Comparison of ENCODE assay signal across 1 cellular context in genomic region chr12:107685360-107686248, GRCh38.
TF ChIP-seq lines count a peak whose summit lies in the region.

PWP1 (plus strand) TSS chr12:107685799; CDS start chr12:107685900, 101 bp downstream.

TF ChIP-seq in HepG2, 621 proteins besides CTCF, POLR2A, EP300 and RAD21 (continued from another document and continues in another):
- TF ChIP-seq ZNF512B (CRISPR knock-in tag; IDR thresholded peaks at IDR 0.05; ENCODE audit: borderline replicate concordance): peak; percentile 93; the same call in 1 of the 2 replicates
- TF ChIP-seq ZNF563 (CRISPR knock-in tag; IDR thresholded peaks at IDR 0.05): peak; percentile 83; the same call in 1 of the 2 replicates
- peak; percentile 98 for TF ChIP-seq CREB1 (IDR thresholded peaks at IDR 0.05)
- TF ChIP-seq CREB1 (CRISPR knock-in tag; IDR thresholded peaks at IDR 0.05): peak; percentile 100
- TF ChIP-seq ZNF367 (CRISPR knock-in tag; IDR thresholded peaks at IDR 0.05; ENCODE audit: borderline replicate concordance): peak; percentile 55; the same call in 1 of the 2 replicates
- peak; percentile 79 for TF ChIP-seq ZNF607 (CRISPR knock-in tag; IDR thresholded peaks at IDR 0.05; ENCODE audit: borderline replicate concordance)
- peak; percentile 40; the same call in 1 of the 2 replicates for TF ChIP-seq ZNF121 (CRISPR knock-in tag; IDR thresholded peaks at IDR 0.05)
- TF ChIP-seq IRF2 (CRISPR knock-in tag; IDR thresholded peaks at IDR 0.05): peak; percentile 88
- TF ChIP-seq HMG20A (CRISPR knock-in tag; IDR thresholded peaks at IDR 0.05; ENCODE audit: borderline replicate concordance): no peak; the same call in 1 of the 2 replicates
- TF ChIP-seq NFE2L1 (CRISPR knock-in tag; IDR thresholded peaks at IDR 0.05; ENCODE audit: borderline replicate concordance): peak; percentile 32; the same call in 1 of the 2 replicates
- peak; percentile 94 for TF ChIP-seq TGIF2 (CRISPR knock-in tag; IDR thresholded peaks at IDR 0.05)
- peak; percentile 36; the same call in 1 of the 2 replicates for TF ChIP-seq NR3C1 (CRISPR knock-in tag; IDR thresholded peaks at IDR 0.05)
- 0 out of 2 replicates have a peak, but pooled peaks have one; percentile 40 for TF ChIP-seq PRDM10 (CRISPR knock-in tag; IDR thresholded peaks at IDR 0.05; ENCODE audit: low read depth)
- TF ChIP-seq ONECUT2 (CRISPR knock-in tag; IDR thresholded peaks at IDR 0.05): no peak
- peak; percentile 97 for TF ChIP-seq ZNF451 (CRISPR knock-in tag; IDR thresholded peaks at IDR 0.05)
- no peak for TF ChIP-seq ZNF562 (CRISPR knock-in tag; IDR thresholded peaks at IDR 0.05; ENCODE audit: borderline replicate concordance)
- 0 out of 2 replicates have a peak, but pooled peaks have one; percentile 67 for TF ChIP-seq SAFB2 (CRISPR knock-in tag; IDR thresholded peaks at IDR 0.05; ENCODE audit: borderline replicate concordance, low read depth)
- TF ChIP-seq FOXP4 (CRISPR knock-in tag; IDR thresholded peaks at IDR 0.05): no peak; the same call in 1 of the 2 replicates
- TF ChIP-seq ZBTB42 (CRISPR knock-in tag; IDR thresholded peaks at IDR 0.05): 0 out of 2 replicates have a peak, but pooled peaks have one; percentile 79
- TF ChIP-seq ATAD3A (CRISPR knock-in tag; IDR thresholded peaks at IDR 0.05): no peak; the same call in 1 of the 2 replicates
- no peak for TF ChIP-seq ZNF704 (CRISPR knock-in tag; IDR thresholded peaks at IDR 0.05; ENCODE audit: borderline replicate concordance)
- peak; percentile 44; the same call in 1 of the 2 replicates for TF ChIP-seq ZNF33B (CRISPR knock-in tag; IDR thresholded peaks at IDR 0.05)
- peak; percentile 49; the same call in 1 of the 2 replicates for TF ChIP-seq MIER3 (CRISPR knock-in tag; IDR thresholded peaks at IDR 0.05; ENCODE audit: borderline replicate concordance)
- peak; percentile 49; the same call in 1 of the 2 replicates for TF ChIP-seq MTERF4 (CRISPR knock-in tag; IDR thresholded peaks at IDR 0.05)
- peak; percentile 61; the same call in 1 of the 2 replicates for TF ChIP-seq MIXL1 (CRISPR knock-in tag; IDR thresholded peaks at IDR 0.05)
- TF ChIP-seq FOXA3 (CRISPR knock-in tag; IDR thresholded peaks at IDR 0.05): peak; percentile 69
- no peak for TF ChIP-seq ZFP36 (IDR thresholded peaks at IDR 0.05; ENCODE audit: borderline replicate concordance, low read depth, low read length, partially characterized antibody)
- 0 out of 2 replicates have a peak, but pooled peaks have one; percentile 15 for TF ChIP-seq HIC2 (CRISPR knock-in tag; IDR thresholded peaks at IDR 0.05; ENCODE audit: low read depth)
- TF ChIP-seq ZFP91 (CRISPR knock-in tag; IDR thresholded peaks at IDR 0.05; ENCODE audit: borderline replicate concordance): peak; percentile 93
- TF ChIP-seq ZBTB21 (CRISPR knock-in tag; IDR thresholded peaks at IDR 0.05): no peak
- 0 out of 2 replicates have a peak, but pooled peaks have one; percentile 69 for TF ChIP-seq ELF4 (CRISPR knock-in tag; IDR thresholded peaks at IDR 0.05; ENCODE audit: borderline replicate concordance)
- peak; percentile 37; the same call in 1 of the 2 replicates for TF ChIP-seq NCOA2 (CRISPR knock-in tag; IDR thresholded peaks at IDR 0.05)
- TF ChIP-seq ZNF350 (CRISPR knock-in tag; IDR thresholded peaks at IDR 0.05; ENCODE audit: borderline replicate concordance, low read depth): peak; percentile 60; the same call in 1 of the 2 replicates
- no peak for TF ChIP-seq CEBPZ (IDR thresholded peaks at IDR 0.05; ENCODE audit: low read length)
- peak; percentile 89; the same call in 1 of the 2 replicates for TF ChIP-seq SRY (CRISPR knock-in tag; IDR thresholded peaks at IDR 0.05)
